Comparison of ENCODE assay signal across 24 cellular contexts in genomic region chr11:85407648-85408047, GRCh38.
"Had no signal": no experiment of that assay in that cellular context is flagged by ENCODE, and none has a peak within 500 bp of the region (broad histone marks: within the 10 kb centered on the region; RNA-seq: fewer than 3 reads in every experiment).

No MANE protein-coding gene starts in this region.

- ATAC-seq: naive thymus-derived CD4-positive, alpha-beta T cell; stimulated activated naive CD8-positive, alpha-beta T cell treated with anti-CD3 and anti-CD28 coated beads, Interleukin-15, amount 100 ng/mL, for 72 hours had no signal

- H3K4me2 ChIP-seq: neural progenitor cell had no signal

- H3K36me3 ChIP-seq: ascending aorta, colonic mucosa, left ventricle myocardium inferior, neural progenitor cell, right atrium auricular region, suprapubic skin, transverse colon, vagina had no signal

- H3K9me3 Mint-ChIP-seq: neural progenitor cell had no signal

- H3K27ac ChIP-seq: ascending aorta, colonic mucosa, left ventricle myocardium inferior, neural progenitor cell, right atrium auricular region, skin epidermis, suprapubic skin, transverse colon, vagina, VCaP had no signal

- H3K4me3 ChIP-seq: ascending aorta, colonic mucosa, left ventricle myocardium inferior, neural progenitor cell, right atrium auricular region, skin epidermis, suprapubic skin, transverse colon, vagina had no signal

- H3K4me1 ChIP-seq: ascending aorta, colonic mucosa, left ventricle myocardium inferior, right atrium auricular region, suprapubic skin, transverse colon, vagina had no signal

- H3K4me3 Mint-ChIP-seq: activated naive CD4-positive, alpha-beta T cell treated with anti-CD3 and anti-CD28 coated beads, Interleukin-2, amount 50 U/mL, for 24 hours; central memory CD8-positive, alpha-beta T cell; naive thymus-derived CD4-positive, alpha-beta T cell; neural progenitor cell; stimulated activated naive CD8-positive, alpha-beta T cell treated with anti-CD3 and anti-CD28 coated beads, Interleukin-15, amount 100 ng/mL, for 72 hours had no signal

- H2AFZ ChIP-seq: neural progenitor cell had no signal

- H3K4me1 Mint-ChIP-seq: activated naive CD4-positive, alpha-beta T cell treated with anti-CD3 and anti-CD28 coated beads, Interleukin-2, amount 50 U/mL, for 24 hours; central memory CD8-positive, alpha-beta T cell; naive thymus-derived CD4-positive, alpha-beta T cell; neural progenitor cell; stimulated activated naive CD8-positive, alpha-beta T cell treated with anti-CD3 and anti-CD28 coated beads, Interleukin-15, amount 100 ng/mL, for 72 hours had no signal

- H3K27me3 ChIP-seq: ascending aorta, colonic mucosa, neural progenitor cell, right atrium auricular region, suprapubic skin, transverse colon, vagina had no signal

- DNase-seq: activated CD4-positive, CD25-positive, alpha-beta regulatory T cell treated with anti-CD3 and anti-CD28 coated beads, Interleukin-2, amount 50 U/mL, for 72 hours; activated CD8-positive, alpha-beta memory T cell treated with anti-CD3 and anti-CD28 coated beads for 24 hours; activated CD8-positive, alpha-beta memory T cell treated with anti-CD3 and anti-CD28 coated beads, Interleukin-2, amount 50 U/mL, for 48 hours; activated effector memory CD4-positive, alpha-beta T cell treated with Interleukin-2 at 50 U/mL for 16 hours; activated T-cell treated with anti-CD3 and anti-CD28 coated beads, Interleukin-2, amount 50 U/mL, for 48 hours; colonic mucosa; head of caudate nucleus; left ventricle myocardium inferior; mammary epithelial cell; naive thymus-derived CD4-positive, alpha-beta T cell; stimulated activated CD4-positive, alpha-beta T cell treated with anti-CD3 and anti-CD28 coated beads, Interleukin-15, amount 100 ng/mL, for 24 hours; stimulated activated CD4-positive, alpha-beta T cell treated with anti-CD3 and anti-CD28 coated beads, Interleukin-2, amount 100 ng/mL, for 48 hours; stimulated activated naive CD8-positive, alpha-beta T cell treated with anti-CD3 and anti-CD28 coated beads, Interleukin-15, amount 100 ng/mL, for 72 hours; transverse colon had no signal

- H3K27ac Mint-ChIP-seq: activated naive CD4-positive, alpha-beta T cell treated with anti-CD3 and anti-CD28 coated beads, Interleukin-2, amount 50 U/mL, for 24 hours; naive thymus-derived CD4-positive, alpha-beta T cell; neural progenitor cell; progenitor cell of endocrine pancreas; stimulated activated naive CD8-positive, alpha-beta T cell treated with anti-CD3 and anti-CD28 coated beads, Interleukin-15, amount 100 ng/mL, for 72 hours had no signal

- H3K9me3 ChIP-seq: colonic mucosa, transverse colon, vagina had no signal

- H3K36me3 Mint-ChIP-seq: activated naive CD4-positive, alpha-beta T cell treated with anti-CD3 and anti-CD28 coated beads, Interleukin-2, amount 50 U/mL, for 24 hours; neural progenitor cell had no signal
